Comparison of ENCODE assay signal across 1 cellular context in genomic region chr12:54603173-54603814, GRCh38.
TF ChIP-seq lines count a peak whose summit lies in the region.

No MANE protein-coding gene starts in this region.

TF ChIP-seq in GM12878, 131 proteins besides CTCF, POLR2A, EP300 and RAD21 (continued from another document):
- TF ChIP-seq REST (IDR thresholded peaks at IDR 0.05; ENCODE audit: low read depth, low read length), result no peak
- 0 out of 2 replicates have a peak, but pooled peaks have one; percentile 34 for TF ChIP-seq ATF7 (IDR thresholded peaks at IDR 0.05; ENCODE audit: low read depth)
- TF ChIP-seq ZNF24 (IDR thresholded peaks at IDR 0.05), result no peak
- no peak for TF ChIP-seq HSF1 (IDR thresholded peaks at IDR 0.05; ENCODE audit: low read depth, low read length)
- TF ChIP-seq SUPT20H (IDR thresholded peaks at IDR 0.05; ENCODE audit: borderline replicate concordance, control insufficient read depth, low read depth, low read length), result no peak
- peak; percentile 70 for TF ChIP-seq ZNF384 (IDR thresholded peaks at IDR 0.05; ENCODE audit: borderline replicate concordance, low read depth, low read length)
- peak; percentile 27; the same call in 1 of the 2 replicates for TF ChIP-seq RUNX3 (IDR thresholded peaks at IDR 0.05; ENCODE audit: low read length)
- no peak for TF ChIP-seq USF1 (IDR thresholded peaks at IDR 0.05; ENCODE audit: borderline replicate concordance, extremely low read length, insufficient read depth, low read depth, low read length)
- no peak for TF ChIP-seq RCOR1 (conservative IDR thresholded peaks at IDR 0.05; ENCODE audit: low read depth, low read length)
- no peak for TF ChIP-seq MTA2 (IDR thresholded peaks at IDR 0.05; ENCODE audit: low read depth)
- no peak for TF ChIP-seq ZNF207 (IDR thresholded peaks at IDR 0.05; ENCODE audit: borderline replicate concordance)
